8 cellular contexts compared by ENCODE assay signal in genomic region chr6:118894425-118895240, GRCh38. TPM values are rescaled to one million over a fixed set of nuclear protein-coding genes. Genes with fewer than 3 reads are reported as not detected.
A peak's percentile ranks its signal among the peaks of the same experiment; 100 is the strongest.
DNase-seq lines count a peak whose midpoint lies in the region; ATAC-seq, FAIRE-seq and TF ChIP-seq lines count a peak whose summit lies in the region.

No MANE protein-coding gene starts in this region.

- in situ Hi-C loops in Caki2 (cut with HindIII; ENCODE audit: low pct_unique_long_range_greater_than_20kb, low sequenced_read_pairs) (no loop called here), transverse colon (cut with MboI; ENCODE audit: low pct_ligation_motif_present in 1 of 4, low pct_unique_long_range_greater_than_20kb in 1 of 4, low sequenced_read_pairs in 3 of 4) (no loop called here)

- TF ChIP-seq POLR2A in transverse colon (IDR thresholded peaks at IDR 0.05) = peak; percentile 45

- peak overlapping the region; percentile 100 for H3K27ac Mint-ChIP-seq in activated naive CD4-positive, alpha-beta T cell treated with anti-CD3 and anti-CD28 coated beads, Interleukin-2, amount 50 U/mL, for 24 hours

- peak overlapping the region; percentile 99 for H3K4me3 Mint-ChIP-seq in activated naive CD4-positive, alpha-beta T cell treated with anti-CD3 and anti-CD28 coated beads, Interleukin-2, amount 50 U/mL, for 24 hours

- TF ChIP-seq EP300 in transverse colon (IDR thresholded peaks at IDR 0.05; ENCODE audit: low read depth) = no peak

- 0 out of 2 replicates have a peak, but pooled peaks cover 4% of the 10 kb centered on the region for H3K9me3 ChIP-seq in SJSA1 (replicated peaks)
- H3K9me3 ChIP-seq in pancreas = no peaks in the 10 kb centered on the region
- no peaks in the 10 kb centered on the region for H3K9me3 ChIP-seq in transverse colon

- peaks cover 27% of the 10 kb centered on the region for H3K36me3 ChIP-seq in SJSA1
- H3K36me3 ChIP-seq in pancreas = no peaks in the 10 kb centered on the region
- no peaks in the 10 kb centered on the region for H3K36me3 ChIP-seq in transverse colon

- no peaks in the 10 kb centered on the region for H3K27me3 Mint-ChIP-seq in activated naive CD4-positive, alpha-beta T cell treated with anti-CD3 and anti-CD28 coated beads, Interleukin-2, amount 50 U/mL, for 24 hours

- DNase-seq in Caki2 (ENCODE audit: low read depth) = peak; percentile 66
- peak; percentile 60 to 72 for DNase-seq in SJSA1 (ENCODE audit: low read depth in 1 of 2, low spot score in 2 of 2)
- peak; percentile 84 for DNase-seq in Right ventricle myocardium inferior (ENCODE audit: missing footprints)
- DNase-seq in pancreas = peak; percentile 62 to 85 (median 65)
- peak; percentile 64 for DNase-seq in transverse colon

- peak overlapping the region; percentile 94 for H3K4me3 ChIP-seq in SJSA1
- H3K4me3 ChIP-seq in pancreas = peak overlapping the region; percentile 86 to 98 (median 86)
- peak overlapping the region; percentile 68 to 92 (median 88) for H3K4me3 ChIP-seq in transverse colon

- 1% methylated on average over 85 to 99 of the region's 99 CpGs for WGBS in pancreas, 2 donors
- 0% methylated on average over 69 of the region's 99 CpGs; no CpG with 5 or more reads in 1 of the 2 donors for WGBS in transverse colon (ENCODE audit: low coverage in 1 of 2), 2 donors

- TF ChIP-seq CTCF in pancreas (IDR thresholded peaks at IDR 0.05) (no peak), transverse colon (IDR thresholded peaks at IDR 0.05) (peak in 1 of 5 experiments; percentile 21)

- H3K4me1 ChIP-seq in SJSA1 (replicated peaks) (peaks cover 20% of the 10 kb centered on the region), pancreas (peaks cover 4 to 19% (median 7%) of the 10 kb centered on the region in 3 donors), transverse colon (peaks cover 5 to 49% (median 16%) of the 10 kb centered on the region in 4 donors)

- H3K27ac ChIP-seq in SJSA1 (peak overlapping the region; percentile 93), pancreas (peak overlapping the region; percentile 70 to 96 (median 92)), transverse colon (peak overlapping the region; percentile 96 to 98 (median 98))

- H3K36me3 Mint-ChIP-seq in activated naive CD4-positive, alpha-beta T cell treated with anti-CD3 and anti-CD28 coated beads, Interleukin-2, amount 50 U/mL, for 24 hours = peaks cover 15% of the 10 kb centered on the region

- H3K27me3 ChIP-seq in SJSA1 (replicated peaks) (no peaks in the 10 kb centered on the region), pancreas (no peaks in the 10 kb centered on the region), transverse colon (no peaks in the 10 kb centered on the region)

- peak; percentile 35 for ATAC-seq in GM19455 (IDR thresholded peaks at IDR 0.05; ENCODE audit: unreplicated experiment)
- peak; percentile 41 for ATAC-seq in HG03571 (IDR thresholded peaks at IDR 0.05; ENCODE audit: unreplicated experiment)
- peak; percentile 74 for ATAC-seq in Right ventricle myocardium inferior
- ATAC-seq in pancreas = peak; percentile 54 to 65 (median 62)

- intact Hi-C loops in Right ventricle myocardium inferior (cut with DNase I) (loop anchor here (2.0 to 10.0 kb wide), 2 partner anchors 40 to 240 kb away; partner anchors contain the start of genes CEP85L and MCM9), pancreas (cut with DNase I) (no loop called here), transverse colon (cut with DNase I; ENCODE audit: low total_unique reads) (loop anchor here (5.0 kb wide), 2 partner anchors 43 to 183 kb away; partner anchors contain the start of genes FAM184A and MCM9)

- no peak for FAIRE-seq in pancreas (lab: Jason Lieb, UNC)

- no peaks in the 10 kb centered on the region for H3K9me3 Mint-ChIP-seq in activated naive CD4-positive, alpha-beta T cell treated with anti-CD3 and anti-CD28 coated beads, Interleukin-2, amount 50 U/mL, for 24 hours

- H3K4me1 Mint-ChIP-seq in activated naive CD4-positive, alpha-beta T cell treated with anti-CD3 and anti-CD28 coated beads, Interleukin-2, amount 50 U/mL, for 24 hours = peaks cover 64% of the 10 kb centered on the region

RNA-seq across cellular contexts. Expression of gene ASF1A, which starts 0.7 kb away (rescaled TPM):
- 27.5 and 49.3 TPM in 2 replicates for total RNA-seq in Caki2 (2014; rRNA removed; shearing (Covaris generic); ENCODE audit: low replicate concordance)
- 38.4 and 51.9 TPM in 2 replicates for total RNA-seq in SJSA1 (2014; rRNA removed; shearing (Covaris generic))
- total RNA-seq in Right ventricle myocardium inferior (21.7 TPM), pancreas (10 to 100 TPM in 3 of 6 donors, 1 to 10 TPM in 3; 4.5 to 13.9 (median 9.6) TPM), transverse colon (10 to 100 TPM in 1 of 4 donors, 1 to 10 TPM in 1, under 1 TPM in 1, not detected in 1; 0.20 to 10.4 (median 9.7) TPM)
- 1 to 10 TPM; 6.5 to 8.3 TPM for polyA plus RNA-seq in pancreas

RNA-seq across cellular contexts. Expression of gene MCM9, which starts 40.3 kb away (rescaled TPM):
- 3.5 and 4.8 TPM in 2 replicates for total RNA-seq in Caki2 (2014; rRNA removed; shearing (Covaris generic); ENCODE audit: low replicate concordance)
- total RNA-seq in SJSA1 (2014; rRNA removed; shearing (Covaris generic)) = 6.7 and 8.0 TPM in 2 replicates
- total RNA-seq in Right ventricle myocardium inferior (4.5 TPM), pancreas (10 to 100 TPM in 2 of 6 donors, 1 to 10 TPM in 4; 7.5 to 14.4 (median 8.9) TPM), transverse colon (10 to 100 TPM in 3 of 4 donors, 1 to 10 TPM in 1; 5.2 to 27.6 (median 19.0) TPM)
- polyA plus RNA-seq in pancreas = 1 to 10 TPM; 5.0 to 5.9 TPM

Comparison
In these comparisons a context has a peak if more than half of its experiments do, and no peak if none do; other contexts are left out.
1. Peak in every context shown above with its lines: DNase-seq, ATAC-seq, H3K4me3 ChIP-seq and H3K27ac ChIP-seq.
2. intact Hi-C loops: an anchor here in Right ventricle myocardium inferior (2.0 to 10.0 kb wide) and transverse colon (5.0 kb wide); none called in pancreas.